Comparison of ENCODE assay signal across 21 cellular contexts in genomic region chr7:70303309-70303708, GRCh38.
"Had no signal": no experiment of that assay in that cellular context is flagged by ENCODE, and none has a peak within 500 bp of the region (broad histone marks: within the 10 kb centered on the region; RNA-seq: fewer than 3 reads in every experiment).

No MANE protein-coding gene starts in this region.

- H3K4me1 ChIP-seq: colonic mucosa, left lung, suprapubic skin, uterus had no signal

- H3K27me3 ChIP-seq: brain microvascular endothelial cell, colonic mucosa, left lung, suprapubic skin, transverse colon, uterus had no signal

- H3K9me3 ChIP-seq: colonic mucosa, left lung, suprapubic skin, transverse colon, uterus had no signal

- H3K27me3 Mint-ChIP-seq: activated CD4-positive, alpha-beta T cell treated with anti-CD3 and anti-CD28 coated beads for 36 hours; stimulated activated naive CD8-positive, alpha-beta T cell treated with anti-CD3 and anti-CD28 coated beads, Interleukin-15, Interleukin-2, amounts not matched to agents 100 ng/mL and 50 ng/mL, for 24 hours had no signal

- H3K27ac ChIP-seq: brain microvascular endothelial cell, colonic mucosa, left lung, suprapubic skin, transverse colon, uterus had no signal

- DNase-seq: activated CD4-positive, alpha-beta T cell treated with anti-CD3 and anti-CD28 coated beads for 36 hours; activated CD8-positive, alpha-beta memory T cell treated with anti-CD3 and anti-CD28 coated beads, Interleukin-2, amount 50 U/mL, for 4 hours; activated naive CD4-positive, alpha-beta T cell treated with anti-CD3 and anti-CD28 coated beads for 36 hours; activated T-cell treated with anti-CD3 and anti-CD28 coated beads, Interleukin-2, amount 50 U/mL, for 4 hours; aorta; brain microvascular endothelial cell; central memory CD4-positive, alpha-beta T cell; colonic mucosa; erythroblast; head of caudate nucleus; left lung; retina; stimulated activated CD8-positive, alpha-beta memory T cell treated with anti-CD3 and anti-CD28 coated beads, Interleukin-4, amount 100 ng/mL, for 48 hours; transverse colon; uterus had no signal

- H3K4me3 ChIP-seq: colonic mucosa, left lung, suprapubic skin, transverse colon, uterus had no signal

- H3K9me3 Mint-ChIP-seq: activated T-cell treated with anti-CD3 and anti-CD28 coated beads, Interleukin-2, amount 50 U/mL, for 4 hours; stimulated activated naive CD8-positive, alpha-beta T cell treated with anti-CD3 and anti-CD28 coated beads, Interleukin-15, Interleukin-2, amounts not matched to agents 100 ng/mL and 50 ng/mL, for 24 hours had no signal

- H3K4me3 Mint-ChIP-seq: activated CD4-positive, alpha-beta T cell treated with anti-CD3 and anti-CD28 coated beads for 36 hours; activated naive CD4-positive, alpha-beta T cell treated with anti-CD3 and anti-CD28 coated beads for 36 hours; activated T-cell treated with anti-CD3 and anti-CD28 coated beads, Interleukin-2, amount 50 U/mL, for 4 hours; stimulated activated naive CD8-positive, alpha-beta T cell treated with anti-CD3 and anti-CD28 coated beads, Interleukin-15, Interleukin-2, amounts not matched to agents 100 ng/mL and 50 ng/mL, for 24 hours; T-helper 2 cell treated with Interferon-gamma antibody and Interleukin-4, amounts not matched to agents 5 μg/mL and 100 μg/mL, for 36 hours had no signal

- FAIRE-seq: endometrium, frontal cortex, TTC549 had no signal

- H3K27ac Mint-ChIP-seq: activated CD4-positive, alpha-beta T cell treated with anti-CD3 and anti-CD28 coated beads for 36 hours; activated naive CD4-positive, alpha-beta T cell treated with anti-CD3 and anti-CD28 coated beads for 36 hours; T-helper 2 cell treated with Interferon-gamma antibody and Interleukin-4, amounts not matched to agents 5 μg/mL and 100 μg/mL, for 36 hours had no signal

- ATAC-seq: activated CD4-positive, alpha-beta T cell treated with anti-CD3 and anti-CD28 coated beads for 36 hours; left lung had no signal

- H3K36me3 ChIP-seq: brain microvascular endothelial cell, colonic mucosa, left lung, suprapubic skin, transverse colon, uterus had no signal
